Comparison of ENCODE assay signal across 8 cellular contexts in the genomic region with DNA sequence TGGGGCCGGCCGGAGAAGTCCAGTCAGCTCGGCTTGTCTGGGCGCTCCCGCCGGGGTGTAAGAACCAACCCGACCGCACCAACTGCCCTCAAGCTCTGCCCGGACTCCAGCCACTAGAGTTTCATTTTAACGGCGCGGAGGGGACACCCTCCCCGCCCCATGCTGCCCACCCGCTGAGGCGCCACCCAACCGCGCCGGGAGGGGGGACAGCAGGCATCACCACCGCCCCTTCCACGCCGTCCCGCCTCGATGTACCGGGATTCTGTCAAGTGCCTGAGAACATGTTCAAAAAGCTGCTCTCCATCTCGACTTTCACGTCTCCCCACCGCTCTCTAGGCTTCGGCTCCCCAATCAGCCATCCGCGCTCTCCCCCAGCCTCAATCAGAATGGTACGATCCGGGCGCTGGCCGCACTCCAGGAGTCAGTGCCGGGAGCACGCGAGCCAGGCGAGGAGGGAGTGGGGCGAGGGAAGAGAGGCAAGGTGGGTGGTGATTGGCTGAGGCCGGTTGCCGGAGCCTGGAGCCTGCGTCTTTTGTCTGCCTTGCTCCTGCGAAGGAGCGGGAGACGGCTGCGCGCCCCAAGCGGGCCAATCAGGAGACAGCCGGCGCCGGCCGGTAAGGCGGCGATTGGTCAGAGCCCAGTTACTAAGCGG. TPM values are rescaled to one million over a fixed set of nuclear protein-coding genes. Genes with fewer than 3 reads are reported as not detected.
DNase-seq lines count a peak whose midpoint lies in the region; ATAC-seq and TF ChIP-seq lines count a peak whose summit lies in the region.

A gene (minus strand): TSS at position 101 of the 652 bp plus-strand sequence. CDS start 677 bp downstream, outside the sequence.

- TF ChIP-seq CTCF in coronary artery (IDR thresholded peaks at IDR 0.05): no peak

- peaks cover 2% of the 10 kb centered on the region for H3K36me3 Mint-ChIP-seq in activated CD4-positive, alpha-beta T cell treated with anti-CD3 and anti-CD28 coated beads, Interleukin-2, amount 10 ng/mL, durations not matched to agents 24 days and 14 days (ENCODE audit: low read depth)

- H3K4me3 ChIP-seq in coronary artery: peak within 1 kb of the TSS; percentile 79

- peaks cover 26% of the 10 kb centered on the region for H3K4me1 Mint-ChIP-seq in activated CD4-positive, alpha-beta T cell treated with anti-CD3 and anti-CD28 coated beads, Interleukin-2, amount 10 ng/mL, durations not matched to agents 24 days and 14 days

- intact Hi-C loops in activated CD4-positive, alpha-beta T cell treated with anti-CD3 and anti-CD28 coated beads, Interleukin-2, amount 10 ng/mL, durations not matched to agents 24 days and 14 days (cut with micrococcal nuclease): loop anchor here (2.0 kb wide), 1 partner anchor 70 kb away; no protein-coding TSS in a partner anchor

- no peaks in the 10 kb centered on the region for H3K9me3 Mint-ChIP-seq in activated CD4-positive, alpha-beta T cell treated with anti-CD3 and anti-CD28 coated beads, Interleukin-2, amount 10 ng/mL, durations not matched to agents 24 days and 14 days

- peaks cover 69% of the 10 kb centered on the region for H3K27me3 Mint-ChIP-seq in activated CD4-positive, alpha-beta T cell treated with anti-CD3 and anti-CD28 coated beads, Interleukin-2, amount 10 ng/mL, durations not matched to agents 24 days and 14 days

- ATAC-seq in HG03439 (IDR thresholded peaks at IDR 0.05; ENCODE audit: unreplicated experiment): peak; percentile 86

- H3K27me3 ChIP-seq in layer of hippocampus (ENCODE audit: control insufficient read depth, insufficient read depth, low read length): no peaks in the 10 kb centered on the region

- peak within 1 kb of the TSS; percentile 98 for H3K27ac Mint-ChIP-seq in activated CD4-positive, alpha-beta T cell treated with anti-CD3 and anti-CD28 coated beads, Interleukin-2, amount 10 ng/mL, durations not matched to agents 24 days and 14 days

- peak within 1 kb of the TSS; percentile 98 for H3K4me3 Mint-ChIP-seq in activated CD4-positive, alpha-beta T cell treated with anti-CD3 and anti-CD28 coated beads, Interleukin-2, amount 10 ng/mL, durations not matched to agents 24 days and 14 days

- TF ChIP-seq POLR2A in GM19193 (IDR thresholded peaks at IDR 0.05; ENCODE audit: extremely low read depth, insufficient read depth, insufficient read length): peak; percentile 99

- DNase-seq in Ammon's horn (ENCODE audit: low spot score): peak; percentile 99
- peak; percentile 96 for DNase-seq in NCI-H510A treated with DMSO at 0.1 percent for 48 hours (lab: John Stamatoyannopoulos, UW)
- peak; percentile 97 for DNase-seq in activated CD4-positive, alpha-beta T cell treated with anti-CD3 and anti-CD28 coated beads, Interleukin-2, amount 10 ng/mL, durations not matched to agents 24 days and 14 days
- DNase-seq in coronary artery (ENCODE audit: low spot score): peak; percentile 99
- peak; percentile 65 to 81 for DNase-seq in stimulated activated CD4-positive, alpha-beta T cell treated with anti-CD3 and anti-CD28 coated beads, Interleukin-1b, Interleukin-23, amount 100 ng/mL, for 4 hours (ENCODE audit: low read depth in 2 of 2)

- H3K27ac ChIP-seq in coronary artery: peak within 1 kb of the TSS; percentile 89 to 96
- peak within 1 kb of the TSS; percentile 100 for H3K27ac ChIP-seq in layer of hippocampus (ENCODE audit: low read depth, low read length)

RNA-seq across cellular contexts. Expression of the gene that starts here (rescaled TPM):
- total RNA-seq in activated CD4-positive, alpha-beta T cell treated with anti-CD3 and anti-CD28 coated beads, Interleukin-2, amount 10 ng/mL, durations not matched to agents 24 days and 14 days: 2.4 and 3.2 TPM in 2 replicates

Comparison
In these comparisons a context has a peak if more than half of its experiments do, and no peak if none do; other contexts are left out.
1. Peak in every context shown above with its lines: DNase-seq, ATAC-seq, H3K4me3 ChIP-seq and H3K27ac ChIP-seq.